In the genomic region with DNA sequence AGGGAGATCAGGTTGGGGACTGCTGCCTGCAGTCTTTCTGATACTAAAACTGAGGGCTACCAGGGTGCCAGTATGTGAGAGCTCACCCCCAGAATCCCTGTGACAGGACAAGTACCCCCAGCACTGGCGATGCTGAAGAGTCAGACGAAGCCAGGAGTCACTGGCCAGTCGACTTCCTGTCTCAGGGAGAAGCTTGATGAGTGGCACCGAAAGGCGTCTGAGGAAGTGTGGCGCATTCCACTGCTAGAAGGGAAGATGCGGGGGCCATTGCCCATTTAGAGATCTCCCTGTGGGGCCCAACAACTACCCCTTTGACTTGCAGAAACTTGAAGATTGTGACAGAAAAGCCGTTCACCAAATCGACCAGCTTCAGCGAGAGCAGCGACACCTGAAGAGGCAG, we compare ENCODE assay signal across 22 cellular contexts. TPM values are rescaled to one million over a fixed set of nuclear protein-coding genes. Genes with fewer than 3 reads are reported as not detected.
DNase-seq lines count a peak whose midpoint lies in the region; ATAC-seq and TF ChIP-seq lines count a peak whose summit lies in the region.
"Had no signal": no experiment of that assay in that cellular context is flagged by ENCODE, and none has a peak within 500 bp of the region (broad histone marks: within the 10 kb centered on the region; RNA-seq: fewer than 3 reads in every experiment).

No MANE protein-coding gene starts in this region.

- no peak for DNase-seq in DND-41
- peak; percentile 21 for DNase-seq in HK-2 (ENCODE audit: unreplicated experiment)
- no peak for DNase-seq in dorsolateral prefrontal cortex
- no peak for DNase-seq in NOMO-1 treated with dmso at 0.1 percent for 144 hours (lab: John Stamatoyannopoulos, UW; ENCODE audit: unreplicated experiment)
- DNase-seq: activated CD4-positive, alpha-beta T cell treated with anti-CD3 and anti-CD28 coated beads, Interleukin-2, amount 50 U/mL, for 1 hour; activated effector memory CD4-positive, alpha-beta T cell treated with anti-CD3 and anti-CD28 coated beads, Interleukin-2, amount 50 U/mL, for 16 hours; amygdala; CD4-positive, CD25-positive, alpha-beta regulatory T cell; glutamatergic neuron; left colon; mesenchymal stem cell; naive B cell; NCI-H2081 treated with DMSO at 0.1 percent for 48 hours; NCI-H345; pancreas; stimulated activated CD4-positive, alpha-beta T cell treated with anti-CD3 and anti-CD28 coated beads, Interleukin-4, amount 100 ng/mL, for 1 hour; stimulated activated naive B cell treated with anti-CD40 and anti-IgM and Interleukin-4, amounts not matched to agents 10 μg/mL and 1 μg/mL and 100 μg/mL, for 72 hours had no signal

- H4K20me1 ChIP-seq in DND-41 (ENCODE audit: insufficient read depth, low read length), result no peaks in the 10 kb centered on the region

- H3K27ac ChIP-seq in DND-41 (ENCODE audit: low read length) (0 out of 2 replicates have a peak overlapping the region, but pooled peaks have one; percentile 7), dorsolateral prefrontal cortex (peak overlapping the region in 47 of 59 donors; percentile 24 to 85 (median 59)), neutrophil (peak overlapping the region; percentile 99)
- H3K27ac ChIP-seq: pancreas, right atrium auricular region, thoracic aorta had no signal

- no peak overlapping the region for H3K4me2 ChIP-seq in DND-41 (ENCODE audit: insufficient read depth, low read length)

- H3K9ac ChIP-seq in DND-41 (ENCODE audit: low read depth, low read length), result no peak overlapping the region

- TF ChIP-seq CTCF in DND-41 (IDR thresholded peaks at IDR 0.05; ENCODE audit: borderline replicate concordance, extremely low read depth, low read length, poor library complexity, severe bottlenecking) (no peak), dorsolateral prefrontal cortex (IDR thresholded peaks at IDR 0.05 in 54 of 56, conservative IDR thresholded peaks at IDR 0.05 in 2 of 56; ENCODE audit: low read depth in 1 of 56, partially characterized antibody in 56 of 56) (no peak), neutrophil (IDR thresholded peaks at IDR 0.05) (no peak)

- H3K79me2 ChIP-seq in DND-41 (ENCODE audit: insufficient read depth, low read length), result no peaks in the 10 kb centered on the region

- intact Hi-C loops in dorsolateral prefrontal cortex (cut with DNase I), result no loop called here

- no peaks in the 10 kb centered on the region for H3K9me3 ChIP-seq in DND-41 (ENCODE audit: insufficient read depth, low read length, severe bottlenecking)
- peaks cover 4% of the 10 kb centered on the region for H3K9me3 ChIP-seq in neutrophil
- H3K9me3 ChIP-seq: pancreas, right atrium auricular region, thoracic aorta had no signal

- H3K36me3 ChIP-seq in DND-41 (ENCODE audit: insufficient read depth, low read length) (peaks cover 72% of the 10 kb centered on the region), neutrophil (peaks cover 100% of the 10 kb centered on the region)

- H3K27me3 ChIP-seq in DND-41 (ENCODE audit: insufficient read depth, low read length, poor library complexity) (no peaks in the 10 kb centered on the region), dorsolateral prefrontal cortex (no peaks in the 10 kb centered on the region), neutrophil (no peaks in the 10 kb centered on the region)
- H3K27me3 ChIP-seq: pancreas, right atrium auricular region had no signal

- H3K4me1 ChIP-seq in DND-41 (ENCODE audit: insufficient read depth, low read length), result no peaks in the 10 kb centered on the region; the same call in 1 of the 2 replicates
- peaks cover 99 to 100% of the 10 kb centered on the region in 2 experiments for H3K4me1 ChIP-seq in neutrophil (ENCODE audit: control insufficient read depth in 1 of 2, insufficient read depth in 1 of 2, low read depth in 1 of 2, low read length in 1 of 2)

- H3K4me3 ChIP-seq in DND-41 (ENCODE audit: low read depth in 1 of 2, low read length in 2 of 2), result no peak overlapping the region
- no peak overlapping the region for H3K4me3 ChIP-seq in dorsolateral prefrontal cortex
- H3K4me3 ChIP-seq in neutrophil (ENCODE audit: low read depth in 1 of 2, low read length in 1 of 2), result peak overlapping the region in 1 of 2 experiments; percentile 94
- H3K4me3 ChIP-seq: pancreas, right atrium auricular region, thoracic aorta had no signal

- ATAC-seq in DND-41 (ENCODE audit: insufficient read depth, low read depth) (no peak), GM21723 (IDR thresholded peaks at IDR 0.05; ENCODE audit: unreplicated experiment) (no peak), GM21390 (IDR thresholded peaks at IDR 0.05; ENCODE audit: unreplicated experiment) (no peak)
- ATAC-seq: left colon; pancreas; stimulated activated naive B cell treated with anti-CD40 and anti-IgM and Interleukin-4, amounts not matched to agents 10 μg/mL and 1 μg/mL and 100 μg/mL, for 72 hours had no signal

- no peak overlapping the region for H2AFZ ChIP-seq in DND-41 (ENCODE audit: low read depth, low read length)

RNA-seq across cellular contexts. Expression of a gene that starts 22.0 kb away (rescaled TPM):
- 10 to 100 TPM; 12.4 to 45.6 (median 20.6) TPM for total RNA-seq in dorsolateral prefrontal cortex

RNA-seq across cellular contexts. Expression of a gene that starts 24.5 kb away (rescaled TPM):
- 10 to 100 TPM in 26 of 120 experiments, 1 to 10 TPM in 94; 5.0 to 15.7 (median 8.2) TPM for total RNA-seq in dorsolateral prefrontal cortex

RNA-seq across cellular contexts. Expression of a gene that starts 43.2 kb away (rescaled TPM):
- 10 to 100 TPM; 37.8 to 95.6 (median 69.7) TPM for total RNA-seq in dorsolateral prefrontal cortex

Comparison
In these comparisons a context has a peak if more than half of its experiments do, and no peak if none do; other contexts are left out.
1. H3K27ac ChIP-seq: peak in every context shown above with its lines; median percentile 99 in neutrophil; 59 in dorsolateral prefrontal cortex; 7 in DND-41.